Comparison of ENCODE assay signal across 7 cellular contexts in genomic region chr12:96907681-96908163, GRCh38. TPM values are rescaled to one million over a fixed set of nuclear protein-coding genes. Genes with fewer than 3 reads are reported as not detected.
DNase-seq lines count a peak whose midpoint lies in the region; ATAC-seq and TF ChIP-seq lines count a peak whose summit lies in the region.

No MANE protein-coding gene starts in this region.

- H3K27ac Mint-ChIP-seq in type B pancreatic cell = peak overlapping the region; percentile 97

- peaks cover 14% of the 10 kb centered on the region for H3K36me3 Mint-ChIP-seq in type B pancreatic cell

- no peak overlapping the region for H4K5ac ChIP-seq in mesendoderm (ENCODE audit: low read length)

- H3K27me3 Mint-ChIP-seq in type B pancreatic cell = no peaks in the 10 kb centered on the region

- peak overlapping the region; percentile 96 for H3K9ac ChIP-seq in mesendoderm (ENCODE audit: low read length)

- H3K4me3 ChIP-seq in HL-60 (replicated peaks; ENCODE audit: insufficient read depth, low read length) (peak overlapping the region; percentile 98), ectodermal cell (ENCODE audit: insufficient read depth, low read depth, low read length) (peak overlapping the region; percentile 67), mesendoderm (ENCODE audit: low read length) (peak overlapping the region; percentile 90)

- H3K4ac ChIP-seq in mesendoderm (ENCODE audit: low read depth, low read length) = peak overlapping the region; percentile 41

- ATAC-seq in GM21367 (IDR thresholded peaks at IDR 0.05; ENCODE audit: unreplicated experiment) = peak; percentile 20

- DNase-seq in G401 (ENCODE audit: low spot score) (peak; percentile 16), HL-60 (ENCODE audit: low read depth in 1 of 2, low spot score in 1 of 2) (peak in 1 of 2 experiments; percentile 26), UCSD-AML1 (lab: John Stamatoyannopoulos, UW; ENCODE audit: unreplicated experiment) (peak; percentile 43), mesendoderm (peak; percentile 70), type B pancreatic cell (ENCODE audit: extremely low spot score, unreplicated experiment) (no peak)

- H3K27me3 ChIP-seq in HL-60 (ENCODE audit: insufficient read depth, poor library complexity, severe bottlenecking) = no peaks in the 10 kb centered on the region
- H3K27me3 ChIP-seq in ectodermal cell (ENCODE audit: control insufficient read depth, insufficient read depth, low read length, poor library complexity, severe bottlenecking) = no peaks in the 10 kb centered on the region
- H3K27me3 ChIP-seq in mesendoderm (ENCODE audit: insufficient read depth, low read length, poor library complexity) = no peaks in the 10 kb centered on the region

- H2BK120ac ChIP-seq in mesendoderm (ENCODE audit: low read depth, low read length) = no peak overlapping the region

- H3K79me2 ChIP-seq in mesendoderm (ENCODE audit: control insufficient read depth, insufficient read depth, low read length) = peaks cover 4% of the 10 kb centered on the region

- in situ Hi-C loops in G401 (cut with HindIII; ENCODE audit: low sequenced_read_pairs) = no loop called here

- H2BK15ac ChIP-seq in mesendoderm (replicated peaks; ENCODE audit: low read depth) = no peak overlapping the region

- H3K23ac ChIP-seq in mesendoderm (ENCODE audit: low read length) = no peak overlapping the region

- 4 to 5% methylated on average over 18 of the region's 18 CpGs for WGBS in ectodermal cell, 2 experiments
- WGBS in mesendoderm (ENCODE audit: extremely low coverage, insufficient coverage, low lambda C conversion rate) = no CpG with 5 or more reads among the region's 18 CpGs

- peak overlapping the region; percentile 77 for H3K18ac ChIP-seq in mesendoderm (ENCODE audit: low read length)

- H3K4me1 ChIP-seq in ectodermal cell (ENCODE audit: control insufficient read depth, insufficient read depth, low read length) (peaks cover 14% of the 10 kb centered on the region), mesendoderm (ENCODE audit: control insufficient read depth, low read depth, low read length) (peaks cover 2% of the 10 kb centered on the region)

- no peaks in the 10 kb centered on the region for H3K9me3 ChIP-seq in ectodermal cell (ENCODE audit: control insufficient read depth, low read length)

- no peaks in the 10 kb centered on the region for H3K9me3 Mint-ChIP-seq in type B pancreatic cell

- peaks cover 36% of the 10 kb centered on the region for H3K4me1 Mint-ChIP-seq in type B pancreatic cell (ENCODE audit: unreplicated experiment)

- H3K36me3 ChIP-seq in ectodermal cell (ENCODE audit: control insufficient read depth, insufficient read depth, low read length) (no peaks in the 10 kb centered on the region), mesendoderm (ENCODE audit: control insufficient read depth, insufficient read depth, low read length) (no peaks in the 10 kb centered on the region)

- H3K4me3 Mint-ChIP-seq in type B pancreatic cell = peak overlapping the region; percentile 98

- H3K56ac ChIP-seq in mesendoderm (ENCODE audit: low read length) = peak overlapping the region; percentile 93

- TF ChIP-seq CTCF in HL-60 (IDR thresholded peaks at IDR 0.05; ENCODE audit: insufficient read depth, low read length) (no peak), type B pancreatic cell (conservative IDR thresholded peaks at IDR 0.05) (no peak)

- H2BK5ac ChIP-seq in mesendoderm (ENCODE audit: low read length) = no peak overlapping the region

- peak overlapping the region; percentile 62 for H3K4me2 ChIP-seq in mesendoderm (ENCODE audit: low read length)

- no peak overlapping the region for H2AK5ac ChIP-seq in mesendoderm (ENCODE audit: low read length)

- no peak overlapping the region for H4K8ac ChIP-seq in mesendoderm (ENCODE audit: low read depth, low read length)

- peaks cover 1% of the 10 kb centered on the region for H3K79me1 ChIP-seq in mesendoderm (ENCODE audit: low read length)

- H3K27ac ChIP-seq in HL-60 (replicated peaks) (peak overlapping the region; percentile 78), ectodermal cell (ENCODE audit: insufficient read depth, low read depth, low read length, poor library complexity, severe bottlenecking) (peak overlapping the region; percentile 17), mesendoderm (ENCODE audit: low read depth, low read length) (peak overlapping the region; percentile 79)

RNA-seq across cellular contexts. Expression of gene NEDD1, which starts 0.7 kb away (rescaled TPM):
- total RNA-seq in G401 (2014; rRNA removed; shearing (Covaris generic)) = 36.3 and 46.4 TPM in 2 replicates
- 49.0 TPM for polyA plus RNA-seq in ectodermal cell (2013, experiment 1 of 4)
- polyA plus RNA-seq in ectodermal cell (2013, experiment 2 of 4) = 42.5 TPM
- polyA plus RNA-seq in ectodermal cell (2013, experiment 3 of 4) = 40.5 TPM
- 37.3 TPM for polyA plus RNA-seq in ectodermal cell (2013, experiment 4 of 4)
- polyA plus RNA-seq in mesendoderm (2013, experiment 1 of 2) = 17.5 TPM
- 18.0 TPM for polyA plus RNA-seq in mesendoderm (2013, experiment 2 of 2)
- 19.2 and 31.7 TPM in 2 replicates for total RNA-seq in type B pancreatic cell (ENCODE audit: low replicate concordance)

Comparison
In these comparisons a context has a peak if more than half of its experiments do, and no peak if none do; other contexts are left out.
1. H3K27ac ChIP-seq: peak in every context shown above with its lines; median percentile 79 in mesendoderm; 78 in HL-60; 17 in ectodermal cell.